31 cellular contexts compared by ENCODE assay signal in genomic region chr9:129392093-129392541, GRCh38.
DNase-seq lines count a peak whose midpoint lies in the region; TF ChIP-seq lines count a peak whose summit lies in the region.
"Had no signal": no experiment of that assay in that cellular context is flagged by ENCODE, and none has a peak within 500 bp of the region (broad histone marks: within the 10 kb centered on the region; RNA-seq: fewer than 3 reads in every experiment).

No MANE protein-coding gene starts in this region.

- no peak overlapping the region for H3K27ac Mint-ChIP-seq in Calu3 (ENCODE audit: unreplicated experiment)
- H3K27ac Mint-ChIP-seq: activated CD8-positive, alpha-beta memory T cell treated with anti-CD3 and anti-CD28 coated beads, Interleukin-2, amount 10 ng/mL, durations not matched to agents 7 days and 5 days; activated T-cell treated with anti-CD3 and anti-CD28 coated beads, Interleukin-2, amount 50 U/mL, for 72 hours; T-helper 17 cell had no signal

- H2BK15ac ChIP-seq in neuronal stem cell (ENCODE audit: low read length): no peak overlapping the region

- H3K4me1 Mint-ChIP-seq in Calu3 (ENCODE audit: low read depth, unreplicated experiment): no peaks in the 10 kb centered on the region
- H3K4me1 Mint-ChIP-seq: activated CD8-positive, alpha-beta memory T cell treated with anti-CD3 and anti-CD28 coated beads, Interleukin-2, amount 10 ng/mL, durations not matched to agents 7 days and 5 days; T-helper 17 cell had no signal

- H3K23ac ChIP-seq in neuronal stem cell (ENCODE audit: low read depth, low read length, poor library complexity): no peak overlapping the region

- no peak overlapping the region for H3K4me2 ChIP-seq in neuronal stem cell (ENCODE audit: insufficient read depth, low read length, poor library complexity, severe bottlenecking)
- H3K4me2 ChIP-seq: neural progenitor cell had no signal

- peak overlapping the region; percentile 73 for H3K18ac ChIP-seq in neuronal stem cell (ENCODE audit: low read length)

- H3K27me3 Mint-ChIP-seq in Calu3 (ENCODE audit: unreplicated experiment): no peaks in the 10 kb centered on the region
- H3K27me3 Mint-ChIP-seq: activated CD8-positive, alpha-beta memory T cell treated with anti-CD3 and anti-CD28 coated beads, Interleukin-2, amount 10 ng/mL, durations not matched to agents 7 days and 5 days; T-helper 17 cell had no signal

- no peak overlapping the region for H4K91ac ChIP-seq in neuronal stem cell (ENCODE audit: low read depth, low read length, poor library complexity)

- H3K27me3 ChIP-seq in H7 (ENCODE audit: control insufficient read depth, insufficient read depth, low read length) (no peaks in the 10 kb centered on the region), neuronal stem cell (ENCODE audit: control insufficient read depth in 3 of 3, insufficient read depth in 3 of 3, low read depth in 1 of 3, low read length in 3 of 3) (no peaks in the 10 kb centered on the region), stomach (no peaks in the 10 kb centered on the region)
- H3K27me3 ChIP-seq: BLaER1 treated with 17β-estradiol and CSF1 and Interleukin-3, amounts not matched to agents 10 nM and 100 nM; right atrium auricular region; tibial artery had no signal

- WGBS in neuronal stem cell (ENCODE audit: extremely low coverage in 2 of 2, insufficient read length in 2 of 2, insufficient replicate concordance in 1 of 2), 2 donors: no CpG with 5 or more reads among the region's 12 CpGs
- WGBS in stomach, 5 donors: 30 to 57% (median 43%) methylated on average over 7 to 12 of the region's 12 CpGs

- TF ChIP-seq EP300 in stomach (IDR thresholded peaks at IDR 0.05): no peak

- DNase-seq in D341Med (ENCODE audit: low spot score): peak; percentile 26
- DNase-seq in H7: peak; percentile 64
- DNase-seq in coronary artery (ENCODE audit: low spot score): peak; percentile 38
- no peak for DNase-seq in neuronal stem cell (ENCODE audit: low spot score)
- DNase-seq in stomach: no peak
- no peak for DNase-seq in Calu3
- no peak for DNase-seq in NCI-H510A (lab: John Stamatoyannopoulos, UW)
- DNase-seq: activated CD4-positive, alpha-beta T cell treated with anti-CD3 and anti-CD28 coated beads, Interleukin-2, amount 50 U/mL, for 4 hours; activated CD8-positive, alpha-beta memory T cell treated with anti-CD3 and anti-CD28 coated beads, Interleukin-2, amount 10 ng/mL, durations not matched to agents 7 days and 5 days; activated naive CD4-positive, alpha-beta T cell treated with Interleukin-2 at 50 U/mL for 16 hours; activated T-cell treated with anti-CD3 and anti-CD28 coated beads, Interleukin-2, amount 50 U/mL, for 72 hours; brain microvascular endothelial cell; COR-L47; DND-41; effector CD4-positive, alpha-beta T cell; GOT3; KBM-7; left ventricle myocardium inferior; mesendoderm; NCI-H1092 treated with DMSO at 0.1 percent for 48 hours; NCI-H1694 treated with DMSO at 0.1 percent for 48 hours; NCI-H2171 treated with DMSO at 0.1 percent for 48 hours; NCI-H526; OCI-M1; stimulated activated CD8-positive, alpha-beta memory T cell treated with anti-CD3 and anti-CD28 coated beads, Interleukin-4, amount 100 ng/mL, for 48 hours; T-helper 17 cell had no signal

- no peak overlapping the region for H3K4ac ChIP-seq in neuronal stem cell (ENCODE audit: low read length)

- H3K9me3 ChIP-seq in neuronal stem cell (replicated peaks in 1 of 2; ENCODE audit: control insufficient read depth in 2 of 2, insufficient read depth in 1 of 2, low read depth in 1 of 2, low read length in 2 of 2): no peaks in the 10 kb centered on the region
- H3K9me3 ChIP-seq in stomach: no peaks in the 10 kb centered on the region
- H3K9me3 ChIP-seq: left ventricle myocardium inferior, right atrium auricular region, tibial artery had no signal

- no peak overlapping the region for H2BK5ac ChIP-seq in neuronal stem cell (ENCODE audit: low read length)

- no peaks in the 10 kb centered on the region for H3K79me1 ChIP-seq in neuronal stem cell (ENCODE audit: low read depth, low read length)

- peak overlapping the region; percentile 64 for H2AFZ ChIP-seq in neuronal stem cell (ENCODE audit: low read length)
- H2AFZ ChIP-seq: neural progenitor cell had no signal

- no peaks in the 10 kb centered on the region for H3K9me3 Mint-ChIP-seq in Calu3 (ENCODE audit: low read depth, unreplicated experiment)
- H3K9me3 Mint-ChIP-seq: activated T-cell treated with anti-CD3 and anti-CD28 coated beads, Interleukin-2, amount 50 U/mL, for 72 hours; neural progenitor cell had no signal

- peak overlapping the region; percentile 57 for H2AK5ac ChIP-seq in neuronal stem cell (ENCODE audit: low read depth, low read length)

- no peak overlapping the region for H3K4me3 ChIP-seq in H7 (ENCODE audit: insufficient read depth, low read depth, low read length)
- H3K4me3 ChIP-seq in coronary artery: no peak overlapping the region
- H3K4me3 ChIP-seq in neuronal stem cell (ENCODE audit: low read length in 2 of 2): no peak overlapping the region
- H3K4me3 ChIP-seq in stomach: no peak overlapping the region
- H3K4me3 ChIP-seq: BLaER1 treated with 17β-estradiol and CSF1 and Interleukin-3, amounts not matched to agents 10 nM and 100 nM; left ventricle myocardium inferior; neural progenitor cell; right atrium auricular region; tibial artery had no signal

- no peak overlapping the region for H3K27ac ChIP-seq in coronary artery
- no peak overlapping the region for H3K27ac ChIP-seq in neuronal stem cell (replicated peaks; ENCODE audit: low read length)
- no peak overlapping the region for H3K27ac ChIP-seq in stomach
- H3K27ac ChIP-seq: BLaER1 treated with 17β-estradiol and CSF1 and Interleukin-3, amounts not matched to agents 10 nM and 100 nM; brain microvascular endothelial cell; left ventricle myocardium inferior; neural progenitor cell; right atrium auricular region; RWPE1; tibial artery had no signal

- H3K36me3 ChIP-seq in H7 (replicated peaks; ENCODE audit: control insufficient read depth, insufficient read depth, low read length) (no peaks in the 10 kb centered on the region), neuronal stem cell (replicated peaks in 1 of 2; ENCODE audit: control insufficient read depth in 2 of 2, insufficient read depth in 2 of 2, low read length in 2 of 2) (no peaks in the 10 kb centered on the region), stomach (no peaks in the 10 kb centered on the region)
- H3K36me3 ChIP-seq: BLaER1 treated with 17β-estradiol and CSF1 and Interleukin-3, amounts not matched to agents 10 nM and 100 nM; brain microvascular endothelial cell; left ventricle myocardium inferior; neural progenitor cell; right atrium auricular region; tibial artery had no signal

- intact Hi-C loops in stomach (cut with DNase I; ENCODE audit: low total_unique reads) (no loop called here), Calu3 (cut with micrococcal nuclease; ENCODE audit: unreplicated experiment) (no loop called here)

- TF ChIP-seq POLR2A in stomach (IDR thresholded peaks at IDR 0.05): no peak

- no peak overlapping the region for H2BK12ac ChIP-seq in neuronal stem cell (ENCODE audit: low read length)

- H3K9ac ChIP-seq in neuronal stem cell (ENCODE audit: low read depth, low read length, poor library complexity): no peak overlapping the region
- H3K9ac ChIP-seq: BLaER1 treated with 17β-estradiol and CSF1 and Interleukin-3, amounts not matched to agents 10 nM and 100 nM; neural progenitor cell had no signal

- TF ChIP-seq CTCF in coronary artery (IDR thresholded peaks at IDR 0.05) (no peak), stomach (IDR thresholded peaks at IDR 0.05) (no peak), Calu3 (IDR thresholded peaks at IDR 0.05; ENCODE audit: unreplicated experiment) (no peak)

- peaks cover 5 to 27% of the 10 kb centered on the region in 2 donors for H3K4me1 ChIP-seq in neuronal stem cell (ENCODE audit: control insufficient read depth in 2 of 2, insufficient read depth in 1 of 2, low read depth in 1 of 2, low read length in 2 of 2)
- H3K4me1 ChIP-seq in stomach: peaks cover 0 to 24% (median 0%) of the 10 kb centered on the region in 4 donors
- H3K4me1 ChIP-seq: left ventricle myocardium inferior, right atrium auricular region, tibial artery had no signal

- H4K8ac ChIP-seq in neuronal stem cell (ENCODE audit: low read depth, low read length): no peak overlapping the region

- no TSS peak for BruUV-seq in Calu3 (replicated peaks; lab: Mats Ljungman, UMichigan)

- H2BK120ac ChIP-seq in neuronal stem cell (ENCODE audit: low read depth, low read length): no peak overlapping the region

- no peak overlapping the region for H3K14ac ChIP-seq in neuronal stem cell (ENCODE audit: low read length)

- no peak overlapping the region for H3K4me3 Mint-ChIP-seq in Calu3 (ENCODE audit: low read depth, unreplicated experiment)
- H3K4me3 Mint-ChIP-seq: activated CD8-positive, alpha-beta memory T cell treated with anti-CD3 and anti-CD28 coated beads, Interleukin-2, amount 10 ng/mL, durations not matched to agents 7 days and 5 days; activated T-cell treated with anti-CD3 and anti-CD28 coated beads, Interleukin-2, amount 50 U/mL, for 72 hours; neural progenitor cell; T-helper 17 cell had no signal

- H3K36me3 Mint-ChIP-seq in Calu3 (ENCODE audit: insufficient read depth, unreplicated experiment): no peaks in the 10 kb centered on the region
- H3K36me3 Mint-ChIP-seq: activated CD8-positive, alpha-beta memory T cell treated with anti-CD3 and anti-CD28 coated beads, Interleukin-2, amount 10 ng/mL, durations not matched to agents 7 days and 5 days; neural progenitor cell had no signal

- CTCF ChIA-PET in Calu3 (lab: Charles Lee): no interaction called here

Comparison
In these comparisons a context has a peak if more than half of its experiments do, and no peak if none do; other contexts are left out.
1. DNase-seq: peak in D341Med (single experiment), H7 (single experiment) and coronary artery (single experiment); none in neuronal stem cell (single experiment), stomach (single experiment), Calu3 (single experiment) and NCI-H510A (single experiment).